ENCODE assay signal across 8 cellular contexts in the genomic region with DNA sequence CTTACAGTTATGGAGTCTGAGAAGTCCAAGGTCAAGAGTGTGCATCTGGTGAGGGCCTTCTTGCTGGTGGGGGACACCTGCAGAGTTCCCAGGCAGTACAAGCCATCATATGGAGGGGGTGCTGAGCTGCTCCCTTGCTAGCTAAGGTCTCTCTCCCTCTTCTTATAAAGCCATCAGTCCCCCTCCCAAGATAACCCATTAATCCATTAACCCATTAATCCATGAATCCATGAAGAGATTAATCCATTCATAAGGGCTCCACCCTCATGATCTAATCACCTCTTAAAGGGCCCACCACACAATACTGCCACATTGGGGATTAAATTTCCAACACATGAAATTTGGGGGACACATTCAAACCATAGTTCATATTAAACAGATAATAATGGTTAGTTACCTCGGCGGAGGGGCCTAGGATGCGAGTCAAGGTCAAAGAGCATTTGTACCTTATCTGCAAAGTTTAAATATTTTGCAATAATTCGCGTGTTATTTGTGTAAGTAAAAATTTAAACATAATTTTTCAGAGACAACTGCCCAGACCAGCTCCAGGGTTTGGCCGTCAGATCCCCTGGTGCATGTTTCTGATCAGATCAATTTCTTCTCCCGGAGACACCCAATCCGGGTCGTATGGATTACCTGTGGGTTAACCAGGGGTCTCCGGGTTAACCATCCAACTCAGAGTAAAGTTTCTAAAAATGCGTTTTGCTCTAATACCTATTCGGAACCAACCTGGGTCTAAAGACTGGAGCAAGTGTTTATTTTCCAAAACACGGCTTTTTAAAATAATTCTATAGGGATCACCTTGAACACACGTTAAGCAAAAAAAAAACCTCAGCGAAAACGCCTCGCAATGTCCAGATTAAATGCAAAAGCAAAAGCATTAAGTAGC. TPM values are rescaled to one million over a fixed set of nuclear protein-coding genes. Genes with fewer than 3 reads are reported as not detected.
DNase-seq lines count a peak whose midpoint lies in the region; ATAC-seq lines count a peak whose summit lies in the region.

No MANE protein-coding gene starts in this region.

- peaks cover 33% of the 10 kb centered on the region for H3K4me1 Mint-ChIP-seq in activated T-cell treated with anti-CD3 and anti-CD28 coated beads, Interleukin-2, amount 50 U/mL, for 4 hours (ENCODE audit: low read depth)
- H3K4me1 Mint-ChIP-seq in dendritic cell treated with granulocyte-macrophage colony-stimulating factor and Interleukin-4, amounts not matched to agents 40 ng/mL and 50 ng/mL, for 4 days (ENCODE audit: low read depth): peaks cover 41% of the 10 kb centered on the region

- intact Hi-C loops in dendritic cell treated with granulocyte-macrophage colony-stimulating factor and Interleukin-4, amounts not matched to agents 40 ng/mL and 50 ng/mL, for 4 days (cut with micrococcal nuclease): loop anchor here (1.0 kb wide), 2 partner anchors 89 to 106 kb away; no protein-coding TSS in a partner anchor

- no peaks in the 10 kb centered on the region for H3K27me3 Mint-ChIP-seq in activated T-cell treated with anti-CD3 and anti-CD28 coated beads, Interleukin-2, amount 50 U/mL, for 4 hours (ENCODE audit: low read depth)
- no peaks in the 10 kb centered on the region for H3K27me3 Mint-ChIP-seq in dendritic cell treated with granulocyte-macrophage colony-stimulating factor and Interleukin-4, amounts not matched to agents 40 ng/mL and 50 ng/mL, for 4 days

- no peaks in the 10 kb centered on the region for H3K9me3 Mint-ChIP-seq in activated T-cell treated with anti-CD3 and anti-CD28 coated beads, Interleukin-2, amount 50 U/mL, for 4 hours
- H3K9me3 Mint-ChIP-seq in dendritic cell treated with granulocyte-macrophage colony-stimulating factor and Interleukin-4, amounts not matched to agents 40 ng/mL and 50 ng/mL, for 4 days: no peaks in the 10 kb centered on the region

- no peak for DNase-seq in activated T-cell treated with anti-CD3 and anti-CD28 coated beads, Interleukin-2, amount 50 U/mL, for 4 hours
- DNase-seq in activated T-cell treated with anti-CD3 and anti-CD28 coated beads, Interleukin-2, amount 50 U/mL, for 1 hour: no peak
- DNase-seq in NCI-H82 treated with DMSO at 0.1 percent for 48 hours (lab: John Stamatoyannopoulos, UW; ENCODE audit: unreplicated experiment): peak; percentile 90
- peak; percentile 14 for DNase-seq in myocyte (ENCODE audit: low read depth)
- no peak for DNase-seq in cortex of kidney (lab: John Stamatoyannopoulos, UW)
- no peak for DNase-seq in amniotic stem cell (lab: John Stamatoyannopoulos, UW)

- ATAC-seq in activated T-cell treated with anti-CD3 and anti-CD28 coated beads, Interleukin-2, amount 50 U/mL, for 4 hours: no peak
- no peak for ATAC-seq in GM21381 (IDR thresholded peaks at IDR 0.05; ENCODE audit: unreplicated experiment)

- peak overlapping the region; percentile 93 for H3K4me3 Mint-ChIP-seq in activated T-cell treated with anti-CD3 and anti-CD28 coated beads, Interleukin-2, amount 50 U/mL, for 4 hours
- peak overlapping the region; percentile 95 for H3K4me3 Mint-ChIP-seq in dendritic cell treated with granulocyte-macrophage colony-stimulating factor and Interleukin-4, amounts not matched to agents 40 ng/mL and 50 ng/mL, for 4 days

- peak overlapping the region; percentile 94 for H3K27ac Mint-ChIP-seq in dendritic cell treated with granulocyte-macrophage colony-stimulating factor and Interleukin-4, amounts not matched to agents 40 ng/mL and 50 ng/mL, for 4 days

- peaks cover 10% of the 10 kb centered on the region for H3K36me3 Mint-ChIP-seq in activated T-cell treated with anti-CD3 and anti-CD28 coated beads, Interleukin-2, amount 50 U/mL, for 4 hours (ENCODE audit: insufficient read depth)
- H3K36me3 Mint-ChIP-seq in dendritic cell treated with granulocyte-macrophage colony-stimulating factor and Interleukin-4, amounts not matched to agents 40 ng/mL and 50 ng/mL, for 4 days (ENCODE audit: low read depth): peaks cover 24% of the 10 kb centered on the region

RNA-seq across cellular contexts. Expression of a gene that starts 0.7 kb away (rescaled TPM):
- total RNA-seq in activated T-cell treated with anti-CD3 and anti-CD28 coated beads, Interleukin-2, amount 50 U/mL, for 4 hours: 100 to 1,000 TPM; 111 to 124 (median 113) TPM
- total RNA-seq in myocyte: 47.2 and 51.4 TPM in 2 replicates
- 34.6 TPM for polyA plus RNA-seq in myocyte (2012)

Comparison
In these comparisons a context has a peak if more than half of its experiments do, and no peak if none do; other contexts are left out.
1. DNase-seq: peak in NCI-H82 treated with DMSO at 0.1 percent for 48 hours (single experiment) and myocyte (single experiment); none in activated T-cell treated with anti-CD3 and anti-CD28 coated beads, Interleukin-2, amount 50 U/mL, for 4 hours (single experiment), activated T-cell treated with anti-CD3 and anti-CD28 coated beads, Interleukin-2, amount 50 U/mL, for 1 hour (single experiment), cortex of kidney (single experiment) and amniotic stem cell (single experiment).